Comparison of ENCODE assay signal across 1 cellular context in genomic region chr10:46518028-46518725, GRCh38.
TF ChIP-seq lines count a peak whose summit lies in the region.

No MANE protein-coding gene starts in this region.

TF ChIP-seq in HepG2, 621 proteins besides CTCF, POLR2A, EP300 and RAD21 (continued from another document):
- TF ChIP-seq ZNF737 (CRISPR knock-in tag; IDR thresholded peaks at IDR 0.05; ENCODE audit: borderline replicate concordance): no peak
- no peak for TF ChIP-seq ZNF543 (CRISPR knock-in tag; IDR thresholded peaks at IDR 0.05)
- TF ChIP-seq HOMEZ (CRISPR knock-in tag; IDR thresholded peaks at IDR 0.05; ENCODE audit: low read depth): no peak
- TF ChIP-seq SRY (CRISPR knock-in tag; IDR thresholded peaks at IDR 0.05): no peak
- no peak for TF ChIP-seq ELK4 (CRISPR knock-in tag; IDR thresholded peaks at IDR 0.05; ENCODE audit: borderline replicate concordance)
- TF ChIP-seq ZUFSP (CRISPR knock-in tag; IDR thresholded peaks at IDR 0.05; ENCODE audit: borderline replicate concordance): no peak
- no peak for TF ChIP-seq ZNF563 (CRISPR knock-in tag; IDR thresholded peaks at IDR 0.05)
- no peak for TF ChIP-seq CHCHD3 (CRISPR knock-in tag; IDR thresholded peaks at IDR 0.05)
- TF ChIP-seq ZNF530 (CRISPR knock-in tag; IDR thresholded peaks at IDR 0.05; ENCODE audit: low read depth): no peak
- no peak for TF ChIP-seq RFXAP (CRISPR knock-in tag; IDR thresholded peaks at IDR 0.05; ENCODE audit: borderline replicate concordance)
- TF ChIP-seq CEBPB (IDR thresholded peaks at IDR 0.05; ENCODE audit: borderline replicate concordance, low read depth, low read length): no peak
- no peak for TF ChIP-seq HDAC1 (CRISPR knock-in tag; IDR thresholded peaks at IDR 0.05)
- TF ChIP-seq ZNF350 (CRISPR knock-in tag; IDR thresholded peaks at IDR 0.05; ENCODE audit: borderline replicate concordance, low read depth): no peak
- TF ChIP-seq NR2F2 (IDR thresholded peaks at IDR 0.05; ENCODE audit: borderline replicate concordance, low read depth): no peak
- no peak for TF ChIP-seq ZBTB26 (CRISPR knock-in tag; IDR thresholded peaks at IDR 0.05; ENCODE audit: borderline replicate concordance)
- TF ChIP-seq HIVEP1 (CRISPR knock-in tag; IDR thresholded peaks at IDR 0.05): no peak
- TF ChIP-seq ZNF101 (CRISPR knock-in tag; IDR thresholded peaks at IDR 0.05; ENCODE audit: borderline replicate concordance, low read depth): no peak
- TF ChIP-seq NAIF1 (CRISPR knock-in tag; IDR thresholded peaks at IDR 0.05; ENCODE audit: borderline replicate concordance): no peak
